In the genomic region with DNA sequence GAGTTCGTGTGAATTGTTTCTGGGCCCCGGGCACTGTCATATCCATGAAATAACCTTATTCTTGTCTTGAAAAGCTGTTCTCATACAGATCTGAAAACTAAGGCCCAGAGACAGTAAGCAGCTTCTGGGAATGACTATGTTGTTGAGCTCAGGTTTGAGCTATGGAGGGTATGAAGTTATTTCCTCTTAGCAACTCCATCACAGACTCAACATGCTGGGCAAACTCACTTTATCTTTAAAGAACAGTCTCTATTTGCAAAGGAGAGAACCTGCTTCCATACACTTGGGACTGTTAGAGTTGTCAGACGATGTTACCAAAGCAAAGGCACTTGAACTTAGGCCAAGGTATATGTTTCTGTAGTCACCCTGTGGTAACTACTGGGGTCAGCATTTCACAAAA, we compare ENCODE assay signal across 25 cellular contexts.
DNase-seq lines count a peak whose midpoint lies in the region; ATAC-seq, FAIRE-seq and TF ChIP-seq lines count a peak whose summit lies in the region.
"Had no signal": no experiment of that assay in that cellular context is flagged by ENCODE, and none has a peak within 500 bp of the region (broad histone marks: within the 10 kb centered on the region; RNA-seq: fewer than 3 reads in every experiment).

No MANE protein-coding gene starts in this region.

- intact Hi-C loops in PC-3 (cut with micrococcal nuclease): no loop called here
- intact Hi-C loops in stomach (cut with DNase I; ENCODE audit: low total_unique reads): no loop called here
- intact Hi-C loops in Right ventricle myocardium inferior (cut with DNase I): no loop called here

- POLR2A ChIA-PET in PC-3 (lab: Charles Lee; ENCODE audit: unreplicated experiment): no interaction called here

- H3K4me2 ChIP-seq in PC-3 (ENCODE audit: low read length) (peak overlapping the region; percentile 55; the same call in 1 of the 2 replicates), astrocyte (ENCODE audit: low read length) (peak overlapping the region; percentile 40)

- H3K4me3 Mint-ChIP-seq in astrocyte (ENCODE audit: unreplicated experiment): no peak overlapping the region
- H3K4me3 Mint-ChIP-seq: activated T-cell treated with anti-CD3 and anti-CD28 coated beads, Interleukin-2, amount 50 U/mL, for 4 hours; CD4-positive, alpha-beta T cell; naive thymus-derived CD4-positive, alpha-beta T cell; stimulated activated naive CD8-positive, alpha-beta T cell treated with anti-CD3 and anti-CD28 coated beads, Interleukin-15, amount 100 ng/mL, for 72 hours; T-cell had no signal

- H3K36me3 Mint-ChIP-seq in astrocyte (ENCODE audit: low read depth, unreplicated experiment): no peaks in the 10 kb centered on the region
- H3K36me3 Mint-ChIP-seq: naive thymus-derived CD4-positive, alpha-beta T cell; T-cell had no signal

- no peak for TF ChIP-seq POLR2A in stomach (IDR thresholded peaks at IDR 0.05)

- DNase-seq in PC-3 (no peak), astrocyte (ENCODE audit: low read depth) (no peak), kidney glomerular epithelial cell (lab: John Stamatoyannopoulos, UW) (peak; percentile 34), stomach (no peak), GM13976 (ENCODE audit: low spot score) (no peak), Right ventricle myocardium inferior (ENCODE audit: missing footprints) (no peak)
- no peak for DNase-seq in stimulated activated CD4-positive, alpha-beta T cell treated with anti-CD3 and anti-CD28 coated beads, Interleukin-4, amount 100 ng/mL, for 1 hour
- DNase-seq: activated CD4-positive, alpha-beta T cell treated with anti-CD3 and anti-CD28 coated beads for 48 hours; activated naive CD4-positive, alpha-beta T cell treated with Interleukin-2 at 50 U/mL for 16 hours; activated T-cell treated with anti-CD3 and anti-CD28 coated beads, Interleukin-2, amount 50 U/mL, for 4 hours; amygdala; caudate nucleus; CD4-positive, alpha-beta T cell; KBM-7; MM.1S; naive thymus-derived CD4-positive, alpha-beta T cell; NCI-H1417 treated with DMSO at 0.1 percent for 48 hours; NK-92 treated with Interleukin-12 subunit alpha and Interleukin-12 subunit beta, amount 100 ng/mL, for 24 hours; occipital lobe; SIG-M5; stimulated activated naive CD8-positive, alpha-beta T cell treated with anti-CD3 and anti-CD28 coated beads, Interleukin-15, amount 100 ng/mL, for 72 hours; T-cell; tibial artery had no signal

- H2AFZ ChIP-seq in PC-3 (ENCODE audit: low read length) (no peak overlapping the region), astrocyte (ENCODE audit: low read depth, low read length) (no peak overlapping the region)

- in situ Hi-C loops in GM13976 (cut with MboI; ENCODE audit: low sequenced_read_pairs, unreplicated experiment): no loop called here

- ATAC-seq in PC-3 (no peak), GM19467 (IDR thresholded peaks at IDR 0.05; ENCODE audit: unreplicated experiment) (no peak), Right ventricle myocardium inferior (no peak)
- ATAC-seq: activated T-cell treated with anti-CD3 and anti-CD28 coated beads, Interleukin-2, amount 50 U/mL, for 4 hours; stimulated activated naive CD8-positive, alpha-beta T cell treated with anti-CD3 and anti-CD28 coated beads, Interleukin-15, amount 100 ng/mL, for 72 hours; T-cell had no signal

- no TSS peak for BruUV-seq in PC-3 (replicated peaks; lab: Mats Ljungman, UMichigan)

- H3K9me2 ChIP-seq in PC-3 (replicated peaks; ENCODE audit: low read length): no peaks in the 10 kb centered on the region

- CTCF ChIA-PET in PC-3 (lab: Charles Lee): no interaction called here

- peak; percentile 13 for FAIRE-seq in astrocyte (lab: Jason Lieb, UNC)

- peaks cover 12% of the 10 kb centered on the region for H3F3A ChIP-seq in PC-3 (ENCODE audit: low read length, unreplicated experiment)

- no peak for TF ChIP-seq EP300 in stomach (IDR thresholded peaks at IDR 0.05)

- H3K79me2 ChIP-seq in PC-3 (ENCODE audit: low read length): no peaks in the 10 kb centered on the region
- H3K79me2 ChIP-seq in astrocyte (ENCODE audit: insufficient read depth, low read length): no peaks in the 10 kb centered on the region

- H3K4me3 ChIP-seq in PC-3 (ENCODE audit: low read length): no peak overlapping the region
- H3K4me3 ChIP-seq in astrocyte (ENCODE audit: insufficient read depth, low read depth, low read length): no peak overlapping the region
- no peak overlapping the region for H3K4me3 ChIP-seq in stomach
- H3K4me3 ChIP-seq: tibial artery had no signal

- H3K4me1 Mint-ChIP-seq in astrocyte (ENCODE audit: low read depth, unreplicated experiment): peaks cover 53% of the 10 kb centered on the region

- peak overlapping the region; percentile 90 for H3K27ac ChIP-seq in PC-3 (ENCODE audit: low read length)
- H3K27ac ChIP-seq in astrocyte (ENCODE audit: low read depth, low read length): peak overlapping the region; percentile 74
- peak overlapping the region in 3 of 5 donors; percentile 27 to 38 (median 33) for H3K27ac ChIP-seq in stomach
- H3K27ac ChIP-seq: epithelial cell of prostate had no signal

- no peaks in the 10 kb centered on the region for H4K20me1 ChIP-seq in PC-3 (ENCODE audit: low read length)
- no peaks in the 10 kb centered on the region for H4K20me1 ChIP-seq in astrocyte (ENCODE audit: insufficient read depth, low read length)

- H3K4me1 ChIP-seq in PC-3 (ENCODE audit: insufficient read depth, low read length) (peaks cover 86% of the 10 kb centered on the region), astrocyte (ENCODE audit: insufficient read depth, low read length) (peaks cover 52% of the 10 kb centered on the region), stomach (peaks cover 0 to 20% (median 0%) of the 10 kb centered on the region in 4 donors)

- H3K9me3 Mint-ChIP-seq in astrocyte (ENCODE audit: unreplicated experiment): peaks cover 4% of the 10 kb centered on the region
- H3K9me3 Mint-ChIP-seq: activated T-cell treated with anti-CD3 and anti-CD28 coated beads, Interleukin-2, amount 50 U/mL, for 4 hours; CD4-positive, alpha-beta T cell; stimulated activated naive CD8-positive, alpha-beta T cell treated with anti-CD3 and anti-CD28 coated beads, Interleukin-15, amount 100 ng/mL, for 72 hours; T-cell had no signal

- H3K9me3 ChIP-seq in PC-3 (ENCODE audit: low read length) (no peaks in the 10 kb centered on the region), astrocyte (ENCODE audit: insufficient read depth, low read depth, low read length) (no peaks in the 10 kb centered on the region), stomach (no peaks in the 10 kb centered on the region)
- H3K9me3 ChIP-seq: tibial artery had no signal

- no peak for TF ChIP-seq CTCF in PC-3 (conservative IDR thresholded peaks at IDR 0.05; ENCODE audit: low read depth, low read length)
- no peak for TF ChIP-seq CTCF in astrocyte (IDR thresholded peaks at IDR 0.05; ENCODE audit: insufficient read depth, low read depth, low read length)
- no peak for TF ChIP-seq CTCF in stomach (IDR thresholded peaks at IDR 0.05)
- TF ChIP-seq CTCF in GM13976 (IDR thresholded peaks at IDR 0.05; ENCODE audit: borderline replicate concordance, control extremely low read depth, extremely low read depth, insufficient read depth, missing control alignments): no peak

- no peaks in the 10 kb centered on the region for H3K27me3 Mint-ChIP-seq in astrocyte (ENCODE audit: low read depth, unreplicated experiment)
- H3K27me3 Mint-ChIP-seq: stimulated activated naive CD8-positive, alpha-beta T cell treated with anti-CD3 and anti-CD28 coated beads, Interleukin-15, amount 100 ng/mL, for 72 hours; T-cell had no signal

- H3K27me3 ChIP-seq in PC-3 (ENCODE audit: low read length) (no peaks in the 10 kb centered on the region), astrocyte (ENCODE audit: insufficient read depth, low read length) (no peaks in the 10 kb centered on the region), stomach (no peaks in the 10 kb centered on the region)
- H3K27me3 ChIP-seq: tibial artery had no signal

- H3K36me3 ChIP-seq in PC-3 (ENCODE audit: low read depth, low read length): no peaks in the 10 kb centered on the region
- no peaks in the 10 kb centered on the region for H3K36me3 ChIP-seq in astrocyte (ENCODE audit: insufficient read depth, low read length)
- H3K36me3 ChIP-seq in stomach: no peaks in the 10 kb centered on the region
- H3K36me3 ChIP-seq: tibial artery had no signal

- H3K9ac ChIP-seq in PC-3 (ENCODE audit: low read length) (no peak overlapping the region), astrocyte (ENCODE audit: low read length) (peak overlapping the region; percentile 2)

- peak overlapping the region; percentile 54 for H3K27ac Mint-ChIP-seq in astrocyte (ENCODE audit: unreplicated experiment)
- H3K27ac Mint-ChIP-seq: CD4-positive, alpha-beta T cell; naive thymus-derived CD4-positive, alpha-beta T cell; T-cell had no signal

- WGBS in stomach, 5 donors: 71 to 100% (median 83%) methylated on average over 2 to 3 of the region's 3 CpGs

Comparison
In these comparisons a context has a peak if more than half of its experiments do, and no peak if none do; other contexts are left out.
1. H3K27ac ChIP-seq: peak in every context shown above with its lines; median percentile 90 in PC-3; 74 in astrocyte; 33 in stomach.